Comparison of ENCODE assay signal across 14 cellular contexts in the genomic region with DNA sequence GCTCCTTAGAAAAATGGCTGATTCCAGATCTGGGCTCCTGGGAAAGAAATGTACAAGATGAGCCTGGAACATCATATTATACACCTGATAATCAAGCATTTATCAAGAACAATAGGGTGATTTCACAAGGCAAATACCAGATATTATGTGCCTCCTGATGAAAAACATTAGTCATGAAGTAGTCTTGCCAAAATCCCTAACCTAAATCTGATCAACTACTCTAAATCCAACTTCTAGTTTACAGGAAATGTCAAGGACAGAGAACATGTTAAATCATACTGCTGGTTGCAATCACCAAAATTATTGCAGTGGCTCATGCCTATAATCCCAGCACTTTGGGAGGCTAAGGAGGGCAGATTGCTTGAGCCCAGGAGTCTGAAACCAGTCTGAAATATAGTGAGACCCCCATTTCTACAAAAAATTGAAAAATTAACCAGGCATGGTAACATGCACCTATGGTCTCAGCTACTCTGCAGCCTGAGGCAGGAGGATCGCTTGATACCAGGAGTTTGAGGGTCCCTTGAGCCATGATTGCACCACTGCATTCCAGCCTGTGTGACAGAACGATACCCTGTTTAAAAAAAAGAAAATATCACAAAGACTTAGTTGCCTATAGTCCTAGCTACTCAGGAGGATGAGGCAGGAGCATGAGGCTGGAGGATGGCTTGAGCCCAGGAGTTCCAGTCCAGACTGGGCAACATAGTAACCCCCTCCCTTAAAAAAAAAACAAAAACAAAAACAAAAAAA. TPM values are rescaled to one million over a fixed set of nuclear protein-coding genes. Genes with fewer than 3 reads are reported as not detected.
DNase-seq lines count a peak whose midpoint lies in the region; ATAC-seq and TF ChIP-seq lines count a peak whose summit lies in the region.
"Had no signal": no experiment of that assay in that cellular context is flagged by ENCODE, and none has a peak within 500 bp of the region (broad histone marks: within the 10 kb centered on the region; RNA-seq: fewer than 3 reads in every experiment).

No MANE protein-coding gene starts in this region.

- intact Hi-C loops in PC-9 (cut with micrococcal nuclease; ENCODE audit: unreplicated experiment), result no loop called here

- peak overlapping the region; percentile 17 for H2BK120ac ChIP-seq in mesendoderm (ENCODE audit: low read depth, low read length)

- H2AFZ ChIP-seq in PC-9, result no peak overlapping the region

- no TSS peak for BruUV-seq in PC-9 (replicated peaks; lab: Mats Ljungman, UMichigan)

- H3K79me2 ChIP-seq in PC-9 (ENCODE audit: low read depth), result 0 out of 2 replicates have a peak, but pooled peaks cover 5% of the 10 kb centered on the region
- H3K79me2 ChIP-seq in mesendoderm (ENCODE audit: control insufficient read depth, insufficient read depth, low read length), result no peaks in the 10 kb centered on the region

- peaks cover 46% of the 10 kb centered on the region for H3F3A ChIP-seq in PC-9 (ENCODE audit: insufficient read depth, low read depth)

- no peak for TF ChIP-seq CTCF in PC-9 (conservative IDR thresholded peaks at IDR 0.05)

- H2AK5ac ChIP-seq in mesendoderm (ENCODE audit: low read length), result no peak overlapping the region

- no peaks in the 10 kb centered on the region for H3K79me1 ChIP-seq in mesendoderm (ENCODE audit: low read length)

- H3K4me3 ChIP-seq in PC-9 (no peak overlapping the region), mesendoderm (ENCODE audit: low read length) (no peak overlapping the region)
- H3K4me3 ChIP-seq: colonic mucosa, GM23338, psoas muscle, stomach had no signal

- peak overlapping the region; percentile 52 for H3K18ac ChIP-seq in mesendoderm (ENCODE audit: low read length)

- CTCF ChIA-PET in PC-9 (lab: Charles Lee), result interaction anchor here (0.7 to 1.1 kb wide), 2 partner anchors 20 to 73 kb away, joined by 3 to 6 read pairs; no protein-coding TSS in a partner anchor

- H2BK15ac ChIP-seq in mesendoderm (replicated peaks; ENCODE audit: low read depth), result no peak overlapping the region

- H3K9me3 ChIP-seq in PC-9 (ENCODE audit: insufficient read depth, low read depth), result 0 out of 2 replicates have a peak, but pooled peaks cover 5% of the 10 kb centered on the region
- H3K9me3 ChIP-seq: colonic mucosa, psoas muscle, stomach had no signal

- no peak overlapping the region for H3K9ac ChIP-seq in mesendoderm (ENCODE audit: low read length)

- no peak overlapping the region for H4K5ac ChIP-seq in mesendoderm (ENCODE audit: low read length)

- peak; percentile 23 for DNase-seq in Daoy (ENCODE audit: low read depth)
- DNase-seq in PC-9, result peak in 1 of 2 experiments; percentile 93
- DNase-seq in epithelial cell of prostate (ENCODE audit: low read depth, low spot score), result no peak
- DNase-seq in mesendoderm, result peak; percentile 16
- DNase-seq in activated CD4-positive, alpha-beta T cell treated with anti-CD3 and anti-CD28 coated beads, Interleukin-2, amount 50 U/mL, for 4 hours, result no peak
- DNase-seq in Kasumi-1 (lab: John Stamatoyannopoulos, UW), result no peak
- DNase-seq in NCI-H1694 (lab: John Stamatoyannopoulos, UW), result no peak
- DNase-seq: colonic mucosa; NCI-H187 treated with DMSO at 0.1 percent for 48 hours; NK-92 treated with Interleukin-12 subunit alpha and Interleukin-12 subunit beta, amount 100 ng/mL, for 24 hours; stomach had no signal

- no peak for ATAC-seq in HG03108 (IDR thresholded peaks at IDR 0.05; ENCODE audit: unreplicated experiment)
- ATAC-seq: GM23338 had no signal

- no peak overlapping the region for H3K23ac ChIP-seq in mesendoderm (ENCODE audit: low read length)

- no peak overlapping the region for H4K8ac ChIP-seq in mesendoderm (ENCODE audit: low read depth, low read length)

- H3K36me3 ChIP-seq in PC-9 (ENCODE audit: low read depth) (no peaks in the 10 kb centered on the region), mesendoderm (ENCODE audit: control insufficient read depth, insufficient read depth, low read length) (no peaks in the 10 kb centered on the region)
- H3K36me3 ChIP-seq: colonic mucosa, stomach had no signal

- WGBS in mesendoderm (ENCODE audit: extremely low coverage, insufficient coverage, low lambda C conversion rate), result no CpG with 5 or more reads among the region's 2 CpGs

- H4K20me1 ChIP-seq in PC-9 (ENCODE audit: insufficient read depth), result no peaks in the 10 kb centered on the region

- peak overlapping the region; percentile 20 for H2BK5ac ChIP-seq in mesendoderm (ENCODE audit: low read length)

- H3K4me2 ChIP-seq in PC-9 (peak overlapping the region; percentile 48), mesendoderm (ENCODE audit: low read length) (no peak overlapping the region)
- H3K4me2 ChIP-seq: GM23338 had no signal

- H3K4me1 ChIP-seq in PC-9 (replicated peaks; ENCODE audit: insufficient read depth), result peaks cover 65% of the 10 kb centered on the region
- H3K4me1 ChIP-seq in mesendoderm (ENCODE audit: control insufficient read depth, low read depth, low read length), result peaks cover 6% of the 10 kb centered on the region
- H3K4me1 ChIP-seq: colonic mucosa had no signal

- POLR2A ChIA-PET in PC-9 (lab: Charles Lee; ENCODE audit: unreplicated experiment), result interaction anchor here (0.6 kb wide), 2 partner anchors 29 to 67 kb away, joined by 3 to 17 read pairs; no protein-coding TSS in a partner anchor

- no peaks in the 10 kb centered on the region for H3K9me2 ChIP-seq in PC-9 (ENCODE audit: insufficient read depth)

- peak overlapping the region; percentile 54 for H3K56ac ChIP-seq in mesendoderm (ENCODE audit: low read length)

- H3K27ac ChIP-seq in PC-9 (peak overlapping the region; percentile 59), epithelial cell of prostate (peak overlapping the region; percentile 73), mesendoderm (ENCODE audit: low read depth, low read length) (no peak overlapping the region)
- H3K27ac ChIP-seq: colonic mucosa, stomach had no signal

- peak overlapping the region; percentile 6 for H3K4ac ChIP-seq in mesendoderm (ENCODE audit: low read depth, low read length)

- H3K27me3 ChIP-seq in PC-9 (ENCODE audit: insufficient read depth, low read depth) (no peaks in the 10 kb centered on the region), mesendoderm (ENCODE audit: insufficient read depth, low read length, poor library complexity) (no peaks in the 10 kb centered on the region)
- H3K27me3 ChIP-seq: colonic mucosa, stomach had no signal

RNA-seq across cellular contexts. Expression of a gene that starts 34.9 kb away (rescaled TPM):
- total RNA-seq in Daoy (2014; rRNA removed; shearing (Covaris generic)), result 184 and 186 TPM in 2 replicates
- total RNA-seq in PC-9 (2021), result 203 and 242 TPM in 2 replicates
- 43.8 TPM for polyA plus RNA-seq in mesendoderm (2013, experiment 1 of 2)
- polyA plus RNA-seq in mesendoderm (2013, experiment 2 of 2), result 42.9 TPM

Comparison
In these comparisons a context has a peak if more than half of its experiments do, and no peak if none do; other contexts are left out.
1. DNase-seq: peak in Daoy (single experiment) and mesendoderm (single experiment); none in epithelial cell of prostate (single experiment), activated CD4-positive, alpha-beta T cell treated with anti-CD3 and anti-CD28 coated beads, Interleukin-2, amount 50 U/mL, for 4 hours (0 of 2), Kasumi-1 (0 of 2) and NCI-H1694 (single experiment).